Comparison of ENCODE assay signal across 28 cellular contexts in genomic region chr14:32128703-32129102, GRCh38. TPM values are rescaled to one million over a fixed set of nuclear protein-coding genes. Genes with fewer than 3 reads are reported as not detected.
A peak's percentile ranks its signal among the peaks of the same experiment; 100 is the strongest.
DNase-seq lines count a peak whose midpoint lies in the region; ATAC-seq and TF ChIP-seq lines count a peak whose summit lies in the region.
"Had no signal": no experiment of that assay in that cellular context is flagged by ENCODE, and none has a peak within 500 bp of the region (broad histone marks: within the 10 kb centered on the region; RNA-seq: fewer than 3 reads in every experiment).

No MANE protein-coding gene starts in this region.

- no peaks in the 10 kb centered on the region for H3K27me3 ChIP-seq in SK-N-SH (ENCODE audit: insufficient read depth)
- H3K27me3 ChIP-seq in hepatocyte, result no peaks in the 10 kb centered on the region
- no peaks in the 10 kb centered on the region for H3K27me3 ChIP-seq in skeletal muscle tissue (ENCODE audit: control insufficient read depth in 3 of 3, insufficient read depth in 3 of 3, low read length in 3 of 3)

- H3K4me2 ChIP-seq in SK-N-SH, result no peak overlapping the region
- H3K4me2 ChIP-seq in hepatocyte, result no peak overlapping the region
- H3K4me2 ChIP-seq: KMS-11 had no signal

- CTCF ChIA-PET in SK-N-SH (lab: Yijun Ruan, JAX), result no interaction called here

- peaks cover 10% of the 10 kb centered on the region for H3F3A ChIP-seq in SK-N-SH (replicated peaks; ENCODE audit: insufficient read depth)

- POLR2A ChIA-PET in SK-N-SH (lab: Yijun Ruan, JAX), result no interaction called here

- peak overlapping the region; percentile 79 for H3K27ac Mint-ChIP-seq in chondrocyte (ENCODE audit: unreplicated experiment)
- H3K27ac Mint-ChIP-seq: activated B cell treated with CpG ODN at 0.5 μM for 24 hours; activated T-cell treated with anti-CD3 and anti-CD28 coated beads, Interleukin-2, amount 50 U/mL, for 72 hours; brain; natural killer cell; stimulated activated naive B cell treated with anti-CD40 and anti-IgM and Interleukin-4, amounts not matched to agents 10 μg/mL and 1 μg/mL and 100 μg/mL, for 72 hours had no signal

- H3K9me2 ChIP-seq in SK-N-SH, result no peaks in the 10 kb centered on the region
- no peaks in the 10 kb centered on the region for H3K9me2 ChIP-seq in hepatocyte (replicated peaks; ENCODE audit: insufficient read depth)

- H3K4me1 ChIP-seq in SK-N-SH (ENCODE audit: control insufficient read depth in 1 of 2, insufficient read depth in 2 of 2, low read depth in 1 of 2, low read length in 1 of 2), result peaks cover 0 to 12% of the 10 kb centered on the region in 2 experiments; a peak in 2 of 4 replicates
- H3K4me1 ChIP-seq in hepatocyte (ENCODE audit: insufficient read depth), result no peaks in the 10 kb centered on the region
- H3K4me1 ChIP-seq in skeletal muscle tissue (ENCODE audit: control insufficient read depth in 3 of 3, insufficient read depth in 3 of 3, low read length in 3 of 3), result peaks cover 0 to 6% (median 3%) of the 10 kb centered on the region in 3 donors

- H3K9me3 ChIP-seq in SK-N-SH, result no peaks in the 10 kb centered on the region
- H3K9me3 ChIP-seq in hepatocyte (ENCODE audit: low read depth), result peaks cover 5% of the 10 kb centered on the region
- no peaks in the 10 kb centered on the region for H3K9me3 ChIP-seq in skeletal muscle tissue (ENCODE audit: control insufficient read depth in 3 of 3, low read length in 3 of 3)
- H3K9me3 ChIP-seq: thoracic aorta had no signal

- WGBS in SK-N-SH (ENCODE audit: low lambda C conversion rate), result 91% methylated on average over 1 of the region's 1 CpG
- 91% methylated on average over 1 of the region's 1 CpG for WGBS in hepatocyte (ENCODE audit: low lambda C conversion rate, missing lambda C conversion rate)

- no peak for TF ChIP-seq EP300 in SK-N-SH (IDR thresholded peaks at IDR 0.05; ENCODE audit: borderline replicate concordance in 1 of 2, low read depth in 1 of 2, low read length in 1 of 2)

- H3K36me3 ChIP-seq in SK-N-SH (replicated peaks in 1 of 2; ENCODE audit: control insufficient read depth in 1 of 2, insufficient read depth in 2 of 2, low read length in 1 of 2), result peaks cover 10 to 28% of the 10 kb centered on the region in 2 experiments
- peaks cover 6% of the 10 kb centered on the region for H3K36me3 ChIP-seq in hepatocyte (replicated peaks; ENCODE audit: insufficient read depth, low read depth)
- H3K36me3 ChIP-seq in skeletal muscle tissue (ENCODE audit: control insufficient read depth in 3 of 3, insufficient read depth in 3 of 3, low read length in 3 of 3), result peaks cover 0 to 3% (median 2%) of the 10 kb centered on the region in 3 donors
- H3K36me3 ChIP-seq: thoracic aorta had no signal

- TF ChIP-seq CTCF in SK-N-SH (IDR thresholded peaks at IDR 0.05), result no peak
- no peak for TF ChIP-seq CTCF in chondrocyte (IDR thresholded peaks at IDR 0.05)
- TF ChIP-seq CTCF in hepatocyte (IDR thresholded peaks at IDR 0.05; ENCODE audit: poor library complexity), result no peak

- H2AFZ ChIP-seq in SK-N-SH (ENCODE audit: low read depth), result no peak overlapping the region
- no peak overlapping the region for H2AFZ ChIP-seq in hepatocyte

- H3K27ac ChIP-seq in SK-N-SH (ENCODE audit: low read depth in 2 of 2, low read length in 1 of 2) (peak overlapping the region in 1 of 2 experiments; percentile 47; a peak in 2 of 4 replicates), hepatocyte (peak overlapping the region; percentile 8), skeletal muscle tissue (ENCODE audit: low read depth, low read length) (no peak overlapping the region)
- H3K27ac ChIP-seq: 22Rv1, KMS-11 had no signal

- H3K4me3 ChIP-seq in SK-N-SH (ENCODE audit: low read depth in 2 of 2, low read length in 1 of 2), result no peak overlapping the region
- no peak overlapping the region for H3K4me3 ChIP-seq in hepatocyte
- H3K4me3 ChIP-seq in skeletal muscle tissue (ENCODE audit: low read length in 3 of 3), result no peak overlapping the region
- H3K4me3 ChIP-seq: GM12878, thoracic aorta had no signal

- no peaks in the 10 kb centered on the region for H3K9me3 Mint-ChIP-seq in chondrocyte (ENCODE audit: low read depth)
- H3K9me3 Mint-ChIP-seq: natural killer cell had no signal

- peaks cover 24% of the 10 kb centered on the region for H3K4me1 Mint-ChIP-seq in chondrocyte (ENCODE audit: low read depth)
- H3K4me1 Mint-ChIP-seq: CD14-positive monocyte had no signal

- peaks cover 14% of the 10 kb centered on the region for H3K36me3 Mint-ChIP-seq in chondrocyte (ENCODE audit: low read depth)
- H3K36me3 Mint-ChIP-seq: natural killer cell had no signal

- no peak for TF ChIP-seq RAD21 in SK-N-SH (IDR thresholded peaks at IDR 0.05; ENCODE audit: low read length)

- H3K4me3 Mint-ChIP-seq in chondrocyte (ENCODE audit: unreplicated experiment), result no peak overlapping the region
- H3K4me3 Mint-ChIP-seq: activated B cell treated with CpG ODN at 0.5 μM for 24 hours; activated T-cell treated with anti-CD3 and anti-CD28 coated beads, Interleukin-2, amount 50 U/mL, for 72 hours; brain; CD14-positive monocyte; immature natural killer cell; natural killer cell; stimulated activated naive B cell treated with anti-CD40 and anti-IgM and Interleukin-4, amounts not matched to agents 10 μg/mL and 1 μg/mL and 100 μg/mL, for 72 hours had no signal

- H3K79me2 ChIP-seq in SK-N-SH (ENCODE audit: insufficient read depth), result peaks cover 99% of the 10 kb centered on the region
- H3K79me2 ChIP-seq in hepatocyte, result peaks cover 85% of the 10 kb centered on the region

- H3K9ac ChIP-seq in SK-N-SH (no peak overlapping the region), skeletal muscle tissue (ENCODE audit: low read depth in 1 of 3, low read length in 3 of 3) (peak overlapping the region in 2 of 3 donors; percentile 6 to 18)
- H3K9ac ChIP-seq: KMS-11 had no signal

- H3K27me3 Mint-ChIP-seq in chondrocyte (ENCODE audit: low read depth), result no peaks in the 10 kb centered on the region
- H3K27me3 Mint-ChIP-seq: activated B cell treated with CpG ODN at 0.5 μM for 24 hours; brain; stimulated activated naive B cell treated with anti-CD40 and anti-IgM and Interleukin-4, amounts not matched to agents 10 μg/mL and 1 μg/mL and 100 μg/mL, for 72 hours had no signal

- H4K20me1 ChIP-seq in SK-N-SH (ENCODE audit: insufficient read depth) (peaks cover 58% of the 10 kb centered on the region), hepatocyte (ENCODE audit: insufficient read depth, poor library complexity, severe bottlenecking) (peaks cover 11% of the 10 kb centered on the region)

- ATAC-seq in SK-N-SH treated with all-trans-retinoic acid at 6 μM for 48 hours (peak; percentile 51), GM19328 (IDR thresholded peaks at IDR 0.05; ENCODE audit: unreplicated experiment) (no peak)
- ATAC-seq: activated T-cell treated with anti-CD3 and anti-CD28 coated beads, Interleukin-2, amount 50 U/mL, for 72 hours; GM12878; left lobe of liver; natural killer cell; stimulated activated naive B cell treated with anti-CD40 and anti-IgM and Interleukin-4, amounts not matched to agents 10 μg/mL and 1 μg/mL and 100 μg/mL, for 72 hours had no signal

- DNase-seq in SK-N-SH, result no peak
- no peak for DNase-seq in chondrocyte (ENCODE audit: low spot score)
- no peak for DNase-seq in hepatocyte (ENCODE audit: low spot score)
- DNase-seq in NOMO-1 treated with dmso at 0.1 percent for 144 hours (lab: John Stamatoyannopoulos, UW; ENCODE audit: unreplicated experiment), result no peak
- DNase-seq in GM03348 (ENCODE audit: low spot score), result no peak
- DNase-seq: activated B cell treated with CpG ODN at 0.5 μM for 24 hours; activated naive CD4-positive, alpha-beta T cell treated with Interleukin-2 at 50 U/mL for 16 hours; activated T-cell treated with anti-CD3 and anti-CD28 coated beads, Interleukin-2, amount 50 U/mL, for 72 hours; erythroblast; immature natural killer cell; midbrain; natural killer cell; NCI-H1417; NCI-H2029 treated with DMSO at 0.1 percent for 48 hours; NCI-H2227 treated with DMSO at 0.1 percent for 48 hours; NCI-H526 treated with DMSO at 0.1 percent for 48 hours; stimulated activated naive B cell treated with anti-CD40 and anti-IgM and Interleukin-4, amounts not matched to agents 10 μg/mL and 1 μg/mL and 100 μg/mL, for 72 hours; SW 1271 had no signal

TF ChIP-seq in SK-N-SH, 30 proteins besides CTCF, POLR2A, EP300 and RAD21:
- TF ChIP-seq USF2 (IDR thresholded peaks at IDR 0.05; ENCODE audit: borderline replicate concordance, low read depth, low read length) (no peak), FOXM1 (IDR thresholded peaks at IDR 0.05; ENCODE audit: low read depth) (no peak), SMC3 (IDR thresholded peaks at IDR 0.05; ENCODE audit: low read depth, low read length) (no peak), IRF3 (IDR thresholded peaks at IDR 0.05; ENCODE audit: low read depth, low read length) (no peak), FOXJ3 (CRISPR knock-in tag; IDR thresholded peaks at IDR 0.05) (no peak)

RNA-seq across cellular contexts. Expression of gene ARHGAP5, which starts 51.6 kb away (rescaled TPM):
- polyA plus RNA-seq in SK-N-SH (2012; rRNA removed), result 7.2 and 11.1 TPM in 2 replicates
- polyA plus RNA-seq in SK-N-SH (2012; cell fraction: cytosol; rRNA removed), result 14.8 and 18.0 TPM in 2 replicates
- 3.8 and 12.3 TPM in 2 replicates for polyA plus RNA-seq in SK-N-SH (2012; cell fraction: nucleus; rRNA removed)
- total RNA-seq in chondrocyte, result 82.8 to 88.0 TPM (median 87.0 TPM) in 3 replicates
- 136 and 144 TPM in 2 replicates for total RNA-seq in hepatocyte
- 14.2 and 16.5 TPM in 2 replicates for polyA plus RNA-seq in hepatocyte
- 86.1 TPM for total RNA-seq in skeletal muscle tissue
